27 cellular contexts compared by ENCODE assay signal in genomic region chr9:13956107-13956506, GRCh38.
A peak's percentile ranks its signal among the peaks of the same experiment; 100 is the strongest.
DNase-seq lines count a peak whose midpoint lies in the region; ATAC-seq and TF ChIP-seq lines count a peak whose summit lies in the region.
"Had no signal": no experiment of that assay in that cellular context is flagged by ENCODE, and none has a peak within 500 bp of the region (broad histone marks: within the 10 kb centered on the region; RNA-seq: fewer than 3 reads in every experiment).

No MANE protein-coding gene starts in this region.

- H3K27ac Mint-ChIP-seq in mesothelial cell of epicardium (peak overlapping the region; percentile 88), WTC11 (no peak overlapping the region)
- H3K27ac Mint-ChIP-seq: activated B cell treated with CpG ODN at 0.5 μM for 24 hours; activated naive CD4-positive, alpha-beta T cell treated with anti-CD3 and anti-CD28 coated beads, Interleukin-2, amount 50 U/mL, for 24 hours; activated T-helper 17 cell treated with anti-CD3 and anti-CD28 coated beads, Interleukin-2, amount 50 U/mL, for 72 hours had no signal

- no peak overlapping the region for H3K4me2 ChIP-seq in PC-3 (ENCODE audit: low read length)

- no peak overlapping the region for H3K4me3 ChIP-seq in PC-3 (ENCODE audit: low read length)
- H3K4me3 ChIP-seq: right lobe of liver, thoracic aorta had no signal

- H3K79me2 ChIP-seq in PC-3 (ENCODE audit: low read length), result no peaks in the 10 kb centered on the region

- H3K4me3 Mint-ChIP-seq in mesothelial cell of epicardium (peak overlapping the region; percentile 5), WTC11 (no peak overlapping the region)
- H3K4me3 Mint-ChIP-seq: activated B cell treated with CpG ODN at 0.5 μM for 24 hours; activated naive CD4-positive, alpha-beta T cell treated with anti-CD3 and anti-CD28 coated beads, Interleukin-2, amount 50 U/mL, for 24 hours; activated T-helper 17 cell treated with anti-CD3 and anti-CD28 coated beads, Interleukin-2, amount 50 U/mL, for 72 hours had no signal

- no peaks in the 10 kb centered on the region for H3K9me3 Mint-ChIP-seq in mesothelial cell of epicardium
- H3K9me3 Mint-ChIP-seq in WTC11, result no peaks in the 10 kb centered on the region
- H3K9me3 Mint-ChIP-seq: activated B cell treated with CpG ODN at 0.5 μM for 24 hours; activated naive CD4-positive, alpha-beta T cell treated with anti-CD3 and anti-CD28 coated beads, Interleukin-2, amount 50 U/mL, for 24 hours; activated T-helper 17 cell treated with anti-CD3 and anti-CD28 coated beads, Interleukin-2, amount 50 U/mL, for 72 hours had no signal

- intact Hi-C loops in PC-3 (cut with micrococcal nuclease), result no loop called here

- CTCF ChIA-PET in PC-3 (lab: Charles Lee) (no interaction called here), WTC11 (lab: Charles Lee) (no interaction called here)

- no peaks in the 10 kb centered on the region for H3F3A ChIP-seq in PC-3 (ENCODE audit: low read length, unreplicated experiment)

- H2AFZ ChIP-seq in PC-3 (ENCODE audit: low read length), result no peak overlapping the region

- no peak overlapping the region for H3K9ac ChIP-seq in PC-3 (ENCODE audit: low read length)

- H3K27me3 Mint-ChIP-seq in mesothelial cell of epicardium (ENCODE audit: low read depth), result no peaks in the 10 kb centered on the region
- no peaks in the 10 kb centered on the region for H3K27me3 Mint-ChIP-seq in WTC11 (ENCODE audit: low read depth)
- H3K27me3 Mint-ChIP-seq: activated B cell treated with CpG ODN at 0.5 μM for 24 hours; activated naive CD4-positive, alpha-beta T cell treated with anti-CD3 and anti-CD28 coated beads, Interleukin-2, amount 50 U/mL, for 24 hours; activated T-helper 17 cell treated with anti-CD3 and anti-CD28 coated beads, Interleukin-2, amount 50 U/mL, for 72 hours had no signal

- no peaks in the 10 kb centered on the region for H3K9me3 ChIP-seq in PC-3 (ENCODE audit: low read length)
- H3K9me3 ChIP-seq: thoracic aorta had no signal

- DNase-seq in DMS79 (lab: John Stamatoyannopoulos, UW) (peak; percentile 96), H4 (ENCODE audit: low spot score) (peak; percentile 84), PC-3 (peak; percentile 19), mesothelial cell of epicardium (ENCODE audit: low spot score in 2 of 2, unreplicated experiment in 2 of 2) (no peak), NCI-H1048 (lab: John Stamatoyannopoulos, UW) (no peak), NCI-H69 (lab: John Stamatoyannopoulos, UW) (no peak), WTC11 (ENCODE audit: low spot score) (no peak), HCEC 1CT (no peak)
- DNase-seq: activated B cell treated with CpG ODN at 0.5 μM for 24 hours; activated CD4-positive, alpha-beta T cell treated with anti-CD3 and anti-CD28 coated beads, Interleukin-2, amount 50 U/mL, for 48 hours; activated CD8-positive, alpha-beta memory T cell treated with anti-CD3 and anti-CD28 coated beads, Interleukin-2, amount 50 U/mL, for 48 hours; anterior cingulate cortex; cortex of kidney; GF-D8; NCI-H1694; NCI-H226; OCI-M1; right lobe of liver; Right ventricle myocardium superior; stimulated activated CD4-positive, alpha-beta T cell treated with anti-CD3 and anti-CD28 coated beads, Interleukin-15, amount 100 ng/mL, for 24 hours; stimulated activated naive CD8-positive, alpha-beta T cell treated with anti-CD3 and anti-CD28 coated beads, Interleukin-15, Interleukin-2, amounts not matched to agents 100 U/mL and 50 U/mL, for 24 hours; SW 1271 had no signal

- H3K36me3 ChIP-seq in PC-3 (ENCODE audit: low read depth, low read length), result no peaks in the 10 kb centered on the region
- H3K36me3 ChIP-seq: right lobe of liver, thoracic aorta had no signal

- H3K36me3 Mint-ChIP-seq in mesothelial cell of epicardium (no peaks in the 10 kb centered on the region), WTC11 (no peaks in the 10 kb centered on the region)
- H3K36me3 Mint-ChIP-seq: activated naive CD4-positive, alpha-beta T cell treated with anti-CD3 and anti-CD28 coated beads, Interleukin-2, amount 50 U/mL, for 24 hours had no signal

- H3K27ac ChIP-seq in PC-3 (ENCODE audit: low read length), result no peak overlapping the region
- H3K27ac ChIP-seq: right lobe of liver, thoracic aorta had no signal

- H3K4me1 ChIP-seq in PC-3 (ENCODE audit: insufficient read depth, low read length), result no peaks in the 10 kb centered on the region
- H3K4me1 ChIP-seq: right lobe of liver had no signal

- ATAC-seq in PC-3, result peak; percentile 24
- no peak for ATAC-seq in WTC11
- ATAC-seq: activated T-helper 17 cell treated with anti-CD3 and anti-CD28 coated beads, Interleukin-2, amount 50 U/mL, for 72 hours; esophagus mucosa; HCT116; right lobe of liver; stimulated activated naive CD8-positive, alpha-beta T cell treated with anti-CD3 and anti-CD28 coated beads, Interleukin-15, Interleukin-2, amounts not matched to agents 100 U/mL and 50 U/mL, for 24 hours had no signal

- H3K4me1 Mint-ChIP-seq in mesothelial cell of epicardium, result peaks cover 47% of the 10 kb centered on the region
- peaks cover 46% of the 10 kb centered on the region for H3K4me1 Mint-ChIP-seq in WTC11
- H3K4me1 Mint-ChIP-seq: activated B cell treated with CpG ODN at 0.5 μM for 24 hours; activated naive CD4-positive, alpha-beta T cell treated with anti-CD3 and anti-CD28 coated beads, Interleukin-2, amount 50 U/mL, for 24 hours; activated T-helper 17 cell treated with anti-CD3 and anti-CD28 coated beads, Interleukin-2, amount 50 U/mL, for 72 hours had no signal

- BruUV-seq in PC-3 (replicated peaks; lab: Mats Ljungman, UMichigan), result no TSS peak

- H4K20me1 ChIP-seq in PC-3 (ENCODE audit: low read length), result no peaks in the 10 kb centered on the region

- no peaks in the 10 kb centered on the region for H3K27me3 ChIP-seq in PC-3 (ENCODE audit: low read length)
- H3K27me3 ChIP-seq: right lobe of liver had no signal

- no peaks in the 10 kb centered on the region for H3K9me2 ChIP-seq in PC-3 (replicated peaks; ENCODE audit: low read length)

- TF ChIP-seq CTCF in PC-3 (conservative IDR thresholded peaks at IDR 0.05; ENCODE audit: low read depth, low read length) (no peak), mesothelial cell of epicardium (IDR thresholded peaks at IDR 0.05; ENCODE audit: unreplicated experiment) (no peak), WTC11 (IDR thresholded peaks at IDR 0.05) (no peak)

- POLR2A ChIA-PET in PC-3 (lab: Charles Lee; ENCODE audit: unreplicated experiment) (no interaction called here), WTC11 (lab: Charles Lee) (no interaction called here)

TF ChIP-seq in WTC11, 78 proteins besides CTCF, POLR2A, EP300 and RAD21:
- no peak for TF ChIP-seq EMX1 (CRISPR knock-in tag; IDR thresholded peaks at IDR 0.05)
- no peak for TF ChIP-seq ZSCAN18 (CRISPR knock-in tag; IDR thresholded peaks at IDR 0.05)

Comparison
In these comparisons a context has a peak if more than half of its experiments do, and no peak if none do; other contexts are left out.
1. DNase-seq: peak in DMS79 (single experiment), H4 (single experiment) and PC-3 (single experiment); none in mesothelial cell of epicardium (0 of 2), NCI-H1048 (single experiment), NCI-H69 (single experiment), WTC11 (single experiment) and HCEC 1CT (single experiment).